1 cellular context compared by ENCODE assay signal in genomic region chr14:75657331-75657730, GRCh38.
TF ChIP-seq lines count a peak whose summit lies in the region.

No MANE protein-coding gene starts in this region.

TF ChIP-seq in endothelial cell of umbilical vein, 7 proteins besides CTCF, POLR2A, EP300 and RAD21:
- TF ChIP-seq EZH2 (IDR thresholded peaks at IDR 0.05; ENCODE audit: borderline replicate concordance, low read depth, low read length, severe bottlenecking) (no peak), GATA2 (IDR thresholded peaks at IDR 0.05; ENCODE audit: insufficient read depth, insufficient read length, low read depth, low read length) (no peak), JUN (IDR thresholded peaks at IDR 0.05; ENCODE audit: borderline replicate concordance, insufficient read depth, insufficient read length, low read depth) (no peak), MAX (IDR thresholded peaks at IDR 0.05; ENCODE audit: insufficient read depth, insufficient read length) (no peak), FOS (IDR thresholded peaks at IDR 0.05; ENCODE audit: borderline replicate concordance, insufficient read depth, low read length) (no peak)
